Comparison of ENCODE assay signal across 10 cellular contexts in the genomic region with DNA sequence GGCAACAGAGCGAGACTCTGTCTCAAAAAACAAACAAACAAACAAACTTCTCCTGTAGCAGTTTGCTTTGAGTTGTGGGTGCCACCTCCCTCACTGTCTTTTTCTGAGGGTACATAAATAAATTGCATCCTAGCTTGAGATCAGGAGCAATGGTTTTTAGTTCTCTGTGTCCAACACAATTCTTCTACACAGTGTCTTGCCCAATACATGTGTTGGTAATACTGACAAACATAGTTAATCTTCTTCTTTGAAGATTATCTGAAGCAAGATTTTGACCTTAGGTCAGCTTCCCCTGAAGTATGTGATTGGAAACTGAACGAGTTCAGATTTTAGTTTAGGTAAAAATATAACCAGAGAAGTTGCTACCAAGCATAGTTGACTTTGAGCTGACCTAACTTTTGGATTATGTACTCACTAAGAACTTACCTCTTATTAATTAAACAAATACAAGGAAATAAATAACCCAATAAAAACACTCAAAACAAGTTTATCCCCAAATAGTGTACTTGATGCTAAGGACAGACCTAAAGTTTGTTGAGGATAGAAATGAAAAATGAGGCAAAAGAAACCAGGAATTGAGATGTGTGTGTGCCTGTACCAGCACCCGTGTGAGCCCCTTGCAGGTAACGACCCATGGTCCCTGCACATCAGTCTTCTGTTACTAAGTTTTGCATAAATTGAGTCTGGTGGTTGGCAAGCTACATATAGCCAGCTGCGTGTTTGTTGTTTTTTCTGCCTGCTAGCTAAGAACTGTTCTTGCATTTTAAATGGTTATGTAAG. TPM values are rescaled to one million over a fixed set of nuclear protein-coding genes. Genes with fewer than 3 reads are reported as not detected.
A peak's percentile ranks its signal among the peaks of the same experiment; 100 is the strongest.
DNase-seq lines count a peak whose midpoint lies in the region; ATAC-seq, FAIRE-seq and TF ChIP-seq lines count a peak whose summit lies in the region.
"Had no signal": no experiment of that assay in that cellular context is flagged by ENCODE, and none has a peak within 500 bp of the region (broad histone marks: within the 10 kb centered on the region; RNA-seq: fewer than 3 reads in every experiment).

No MANE protein-coding gene starts in this region.

- H3K4me3 Mint-ChIP-seq in WTC11 = no peak overlapping the region
- H3K4me3 Mint-ChIP-seq: activated naive CD8-positive, alpha-beta T cell had no signal

- H3K9me3 Mint-ChIP-seq in WTC11 = no peaks in the 10 kb centered on the region

- POLR2A ChIA-PET in WTC11 (lab: Charles Lee) = no interaction called here

- TF ChIP-seq POLR2A in GM12892 (IDR thresholded peaks at IDR 0.05; ENCODE audit: low read depth, low read length) = no peak

- TF ChIP-seq CTCF in WTC11 (IDR thresholded peaks at IDR 0.05) = no peak

- H3K27ac Mint-ChIP-seq in WTC11 = 0 out of 2 replicates have a peak overlapping the region, but pooled peaks have one; percentile 34
- H3K27ac Mint-ChIP-seq: activated naive CD8-positive, alpha-beta T cell had no signal

- FAIRE-seq in GM12892 (lab: Jason Lieb, UNC) = peak; percentile 62

- intact Hi-C loops in cardiac septum (cut with DNase I) = loop anchor here (5.0 kb wide), 3 partner anchors 38 to 153 kb away; a partner anchor contains a TSS

- no peak for DNase-seq in GM12892 (ENCODE audit: insufficient read length)
- no peak for DNase-seq in WTC11 (ENCODE audit: low spot score)
- DNase-seq in AG08395 (ENCODE audit: low spot score) = no peak
- DNase-seq in cardiac septum (ENCODE audit: low spot score) = no peak
- no peak for DNase-seq in KBM-7
- no peak for DNase-seq in stimulated activated CD4-positive, alpha-beta T cell treated with anti-CD3 and anti-CD28 coated beads, Interleukin-1b, Interleukin-23, amount 100 ng/mL, for 48 hours
- DNase-seq: activated CD4-positive, alpha-beta T cell treated with anti-CD3 and anti-CD28 coated beads for 1 hour had no signal

- CTCF ChIA-PET in WTC11 (lab: Charles Lee) = interaction anchor here (0.7 to 2.4 kb wide), 3 partner anchors 15 to 135 kb away, joined by 3 to 10 read pairs (median 3); no protein-coding TSS in a partner anchor

- H3K27me3 Mint-ChIP-seq in WTC11 (ENCODE audit: low read depth) = no peaks in the 10 kb centered on the region
- H3K27me3 Mint-ChIP-seq: activated naive CD8-positive, alpha-beta T cell had no signal

- ATAC-seq in GM21367 (IDR thresholded peaks at IDR 0.05; ENCODE audit: unreplicated experiment) (peak; percentile 83), HG03103 (IDR thresholded peaks at IDR 0.05; ENCODE audit: low read depth, unreplicated experiment) (peak; percentile 58), WTC11 (no peak)

- H3K4me1 Mint-ChIP-seq in WTC11 = peaks cover 58% of the 10 kb centered on the region

- in situ Hi-C loops in KBM-7 (cut with MboI; ENCODE audit: low pct_unique_long_range_greater_than_20kb, low sequenced_read_pairs) = loop anchor here (25.0 kb wide), 1 partner anchor 128 kb away; no protein-coding TSS in a partner anchor

- no peaks in the 10 kb centered on the region for H3K36me3 Mint-ChIP-seq in WTC11
- H3K36me3 Mint-ChIP-seq: activated naive CD8-positive, alpha-beta T cell had no signal

TF ChIP-seq in WTC11, 78 proteins besides CTCF, POLR2A, EP300 and RAD21:
- peak; percentile 70 for TF ChIP-seq GABPB1 (CRISPR knock-in tag; IDR thresholded peaks at IDR 0.05)
- TF ChIP-seq, protein P1, sequence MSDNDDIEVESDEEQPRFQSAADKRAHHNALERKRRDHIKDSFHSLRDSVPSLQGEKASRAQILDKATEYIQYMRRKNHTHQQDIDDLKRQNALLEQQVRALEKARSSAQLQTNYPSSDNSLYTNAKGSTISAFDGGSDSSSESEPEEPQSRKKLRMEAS (CRISPR knock-in tag; IDR thresholded peaks at IDR 0.05) = no peak

RNA-seq across cellular contexts. Expression of a gene that starts 16.2 kb away (rescaled TPM):
- polyA plus RNA-seq in GM12892 (2012; ENCODE audit: missing spikeins) = 33.6 TPM
- total RNA-seq in WTC11 (2021) = 155 to 159 TPM (median 156 TPM) in 3 replicates
- total RNA-seq in cardiac septum = 67.0 TPM
